Comparison of ENCODE assay signal across 15 cellular contexts in genomic region chr9:107707419-107707837, GRCh38.
DNase-seq lines count a peak whose midpoint lies in the region; ATAC-seq and TF ChIP-seq lines count a peak whose summit lies in the region.
"Had no signal": no experiment of that assay in that cellular context is flagged by ENCODE, and none has a peak within 500 bp of the region (broad histone marks: within the 10 kb centered on the region; RNA-seq: fewer than 3 reads in every experiment).

No MANE protein-coding gene starts in this region.

- no peaks in the 10 kb centered on the region for H3K36me3 ChIP-seq in brain microvascular endothelial cell (replicated peaks)
- H3K36me3 ChIP-seq: gastroesophageal sphincter, Peyer's patch had no signal

- no peak overlapping the region for H3K4me3 ChIP-seq in brain microvascular endothelial cell (ENCODE audit: low read depth, low read length)
- H3K4me3 ChIP-seq: gastroesophageal sphincter, Peyer's patch had no signal

- TF ChIP-seq CTCF in brain microvascular endothelial cell (IDR thresholded peaks at IDR 0.05; ENCODE audit: low read depth, low read length, missing control alignments), result no peak
- no peak for TF ChIP-seq CTCF in GM20000 (IDR thresholded peaks at IDR 0.05; ENCODE audit: extremely low read depth, missing control alignments)

- H3K27ac ChIP-seq in brain microvascular endothelial cell, result peak overlapping the region; percentile 89
- H3K27ac ChIP-seq: gastroesophageal sphincter, Peyer's patch had no signal

- in situ Hi-C loops in brain microvascular endothelial cell (cut with HindIII; ENCODE audit: low pct_ligation_motif_present, low sequenced_read_pairs), result no loop called here

- no peak for ATAC-seq in GM18867 (IDR thresholded peaks at IDR 0.05; ENCODE audit: unreplicated experiment)
- ATAC-seq: gastroesophageal sphincter had no signal

- DNase-seq in AG08395 (ENCODE audit: low spot score) (peak; percentile 83), HT1080 (ENCODE audit: low read depth) (peak; percentile 87), brain microvascular endothelial cell (peak; percentile 97), kidney glomerular epithelial cell (lab: John Stamatoyannopoulos, UW) (peak; percentile 93), GM20000 (ENCODE audit: low spot score) (no peak), iPS-NIHi11 (ENCODE audit: low spot score) (no peak), UCSD-AML1 (lab: John Stamatoyannopoulos, UW; ENCODE audit: unreplicated experiment) (no peak)
- DNase-seq: activated B cell treated with CpG ODN at 0.5 μM for 24 hours; activated T-cell treated with anti-CD3 and anti-CD28 coated beads, Interleukin-2, amount 50 U/mL, for 48 hours; CD4-positive, CD25-positive, alpha-beta regulatory T cell; Karpas-422; NCI-H446; Peyer's patch had no signal

- no peaks in the 10 kb centered on the region for H3K27me3 ChIP-seq in brain microvascular endothelial cell (replicated peaks)
- H3K27me3 ChIP-seq: gastroesophageal sphincter, Peyer's patch had no signal

Comparison
In these comparisons a context has a peak if more than half of its experiments do, and no peak if none do; other contexts are left out.
1. DNase-seq: peak in AG08395 (single experiment), HT1080 (single experiment), brain microvascular endothelial cell (single experiment) and kidney glomerular epithelial cell (single experiment); none in GM20000 (single experiment), iPS-NIHi11 (single experiment) and UCSD-AML1 (single experiment).